ENCODE assay signal across 9 cellular contexts in genomic region chr3:85801955-85802354, GRCh38.
A peak's percentile ranks its signal among the peaks of the same experiment; 100 is the strongest.
DNase-seq lines count a peak whose midpoint lies in the region; ATAC-seq and TF ChIP-seq lines count a peak whose summit lies in the region.
"Had no signal": no experiment of that assay in that cellular context is flagged by ENCODE, and none has a peak within 500 bp of the region (broad histone marks: within the 10 kb centered on the region; RNA-seq: fewer than 3 reads in every experiment).

No MANE protein-coding gene starts in this region.

- no peaks in the 10 kb centered on the region for H4K20me1 ChIP-seq in fibroblast of lung (ENCODE audit: control insufficient read depth, extremely low read depth, insufficient read depth, low read length)

- in situ Hi-C loops in HAP-1 (cut with MboI; ENCODE audit: low sequenced_read_pairs), result loop anchor here (25.0 kb wide), 1 partner anchor 435 kb away; no protein-coding TSS in a partner anchor

- H3K27ac ChIP-seq in 22Rv1 (no peak overlapping the region), fibroblast of lung (ENCODE audit: insufficient read depth, low read length) (no peak overlapping the region)
- H3K27ac ChIP-seq in effector memory CD4-positive, alpha-beta T cell (ENCODE audit: insufficient read depth, low read length, poor library complexity, severe bottlenecking), result no peak overlapping the region
- H3K27ac ChIP-seq: vagina had no signal

- H3K9ac ChIP-seq in fibroblast of lung (ENCODE audit: insufficient read depth, low read length), result no peak overlapping the region

- no peak overlapping the region for H2AFZ ChIP-seq in fibroblast of lung (ENCODE audit: low read length)

- no peaks in the 10 kb centered on the region for H3K79me2 ChIP-seq in fibroblast of lung (ENCODE audit: control insufficient read depth, insufficient read depth, low read length)

- H3K27ac Mint-ChIP-seq in activated naive CD4-positive, alpha-beta T cell treated with anti-CD3 and anti-CD28 coated beads, Interleukin-2, amount 10 ng/mL, durations not matched to agents 7 days and 5 days, result no peak overlapping the region

- peaks cover 7% of the 10 kb centered on the region for H3K9me3 Mint-ChIP-seq in activated naive CD4-positive, alpha-beta T cell treated with anti-CD3 and anti-CD28 coated beads, Interleukin-2, amount 10 ng/mL, durations not matched to agents 7 days and 5 days

- no peaks in the 10 kb centered on the region for H3K27me3 ChIP-seq in HAP-1 (ENCODE audit: low read depth)
- no peaks in the 10 kb centered on the region for H3K27me3 ChIP-seq in fibroblast of lung (ENCODE audit: control insufficient read depth, insufficient read depth, low read length)
- no peaks in the 10 kb centered on the region for H3K27me3 ChIP-seq in effector memory CD4-positive, alpha-beta T cell (replicated peaks; ENCODE audit: control insufficient read depth, insufficient read depth, low read length, poor library complexity, severe bottlenecking)
- H3K27me3 ChIP-seq: vagina had no signal

- H3K36me3 Mint-ChIP-seq in activated naive CD4-positive, alpha-beta T cell treated with anti-CD3 and anti-CD28 coated beads, Interleukin-2, amount 10 ng/mL, durations not matched to agents 7 days and 5 days, result peaks cover 3% of the 10 kb centered on the region

- no peak for ATAC-seq in GM21528 (IDR thresholded peaks at IDR 0.05; ENCODE audit: low FRiP score, unreplicated experiment)

- H3K4me2 ChIP-seq in fibroblast of lung (ENCODE audit: extremely low read depth, insufficient read depth, low read length), result no peak overlapping the region

- H3K4me3 Mint-ChIP-seq in activated naive CD4-positive, alpha-beta T cell treated with anti-CD3 and anti-CD28 coated beads, Interleukin-2, amount 10 ng/mL, durations not matched to agents 7 days and 5 days, result no peak overlapping the region

- TF ChIP-seq CTCF in 22Rv1 (IDR thresholded peaks at IDR 0.05), result peak; percentile 76
- peak; percentile 4 to 53 for TF ChIP-seq CTCF in fibroblast of lung (conservative IDR thresholded peaks at IDR 0.05 in 1 of 2, IDR thresholded peaks at IDR 0.05 in 1 of 2; ENCODE audit: low read depth in 1 of 2, low read length in 2 of 2)

- CTCF ChIA-PET in activated naive CD4-positive, alpha-beta T cell treated with anti-CD3 and anti-CD28 coated beads, Interleukin-2, amount 10 ng/mL, durations not matched to agents 7 days and 5 days (lab: Charles Lee), result interaction anchor here (1.0 kb wide), 1 partner anchor 19 kb away, joined by 3 read pairs; no protein-coding TSS in a partner anchor

- H3K9me3 ChIP-seq in HAP-1, result no peaks in the 10 kb centered on the region
- H3K9me3 ChIP-seq in fibroblast of lung (ENCODE audit: control insufficient read depth, insufficient read depth, low read depth, low read length), result no peaks in the 10 kb centered on the region
- H3K9me3 ChIP-seq in effector memory CD4-positive, alpha-beta T cell (ENCODE audit: control insufficient read depth, low read length), result no peaks in the 10 kb centered on the region
- H3K9me3 ChIP-seq: vagina had no signal

- H3K4me3 ChIP-seq in HAP-1, result no peak overlapping the region
- no peak overlapping the region for H3K4me3 ChIP-seq in fibroblast of lung (replicated peaks in 1 of 4; ENCODE audit: control extremely low read depth in 1 of 4, insufficient read depth in 1 of 4, low read depth in 3 of 4, low read length in 4 of 4)
- H3K4me3 ChIP-seq in effector memory CD4-positive, alpha-beta T cell (ENCODE audit: insufficient read depth, low read depth, low read length, poor library complexity, severe bottlenecking), result no peak overlapping the region
- H3K4me3 ChIP-seq: vagina had no signal

- no peaks in the 10 kb centered on the region for H3K4me1 Mint-ChIP-seq in activated naive CD4-positive, alpha-beta T cell treated with anti-CD3 and anti-CD28 coated beads, Interleukin-2, amount 10 ng/mL, durations not matched to agents 7 days and 5 days

- peak; percentile 68 to 79 for DNase-seq in HAP-1 (ENCODE audit: low spot score in 2 of 2)
- peak; percentile 55 for DNase-seq in OCI-M1 (lab: John Stamatoyannopoulos, UW)
- peak; percentile 3 to 35 for DNase-seq in fibroblast of lung (ENCODE audit: low read depth in 2 of 2)
- DNase-seq in activated naive CD4-positive, alpha-beta T cell treated with anti-CD3 and anti-CD28 coated beads, Interleukin-2, amount 10 ng/mL, durations not matched to agents 7 days and 5 days, result no peak
- no peak for DNase-seq in effector memory CD4-positive, alpha-beta T cell
- DNase-seq in anterior cingulate cortex (lab: John Stamatoyannopoulos, UW), result no peak

- peaks cover 6% of the 10 kb centered on the region; the same call in 1 of the 2 replicates for H3K4me1 ChIP-seq in HAP-1
- no peaks in the 10 kb centered on the region for H3K4me1 ChIP-seq in fibroblast of lung (ENCODE audit: control insufficient read depth, extremely low read depth, insufficient read depth, low read length)
- no peaks in the 10 kb centered on the region for H3K4me1 ChIP-seq in effector memory CD4-positive, alpha-beta T cell (ENCODE audit: control insufficient read depth, insufficient read depth, low read length, poor library complexity, severe bottlenecking)
- H3K4me1 ChIP-seq: vagina had no signal

- H3K27me3 Mint-ChIP-seq in activated naive CD4-positive, alpha-beta T cell treated with anti-CD3 and anti-CD28 coated beads, Interleukin-2, amount 10 ng/mL, durations not matched to agents 7 days and 5 days, result no peaks in the 10 kb centered on the region

- H3K36me3 ChIP-seq in HAP-1 (replicated peaks) (no peaks in the 10 kb centered on the region), fibroblast of lung (ENCODE audit: control insufficient read depth, insufficient read depth, low read length) (no peaks in the 10 kb centered on the region)
- H3K36me3 ChIP-seq in effector memory CD4-positive, alpha-beta T cell (ENCODE audit: control insufficient read depth, insufficient read depth, low read length), result no peaks in the 10 kb centered on the region
- H3K36me3 ChIP-seq: vagina had no signal

Comparison
In these comparisons a context has a peak if more than half of its experiments do, and no peak if none do; other contexts are left out.
1. DNase-seq: peak in HAP-1 (2 of 2), OCI-M1 (single experiment) and fibroblast of lung (2 of 2); none in activated naive CD4-positive, alpha-beta T cell treated with anti-CD3 and anti-CD28 coated beads, Interleukin-2, amount 10 ng/mL, durations not matched to agents 7 days and 5 days (single experiment), effector memory CD4-positive, alpha-beta T cell (0 of 3) and anterior cingulate cortex (0 of 58).